Comparison of ENCODE assay signal across 36 cellular contexts in the genomic region with DNA sequence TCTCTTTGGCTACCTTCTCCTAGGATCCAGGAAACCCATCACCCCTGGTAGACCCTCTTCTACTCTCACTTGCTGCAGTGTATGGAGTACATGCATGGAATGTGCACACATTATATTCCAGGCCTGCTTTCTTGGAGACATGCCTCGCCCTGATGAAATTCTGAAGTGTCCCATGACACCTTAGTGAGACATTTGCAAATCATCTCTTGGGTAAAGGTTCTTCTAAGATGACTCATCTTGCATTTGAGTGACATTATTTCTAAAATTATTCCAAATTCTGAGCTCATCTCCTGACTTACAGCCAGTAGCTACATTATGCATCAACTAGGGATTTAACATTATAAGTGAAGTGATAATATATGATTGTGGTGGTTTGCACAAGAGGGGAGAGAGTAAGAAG. TPM values are rescaled to one million over a fixed set of nuclear protein-coding genes. Genes with fewer than 3 reads are reported as not detected.
DNase-seq lines count a peak whose midpoint lies in the region; ATAC-seq and TF ChIP-seq lines count a peak whose summit lies in the region.
"Had no signal": no experiment of that assay in that cellular context is flagged by ENCODE, and none has a peak within 500 bp of the region (broad histone marks: within the 10 kb centered on the region; RNA-seq: fewer than 3 reads in every experiment).

No MANE protein-coding gene starts in this region.

- DNase-seq in EH (ENCODE audit: low read depth) (peak; percentile 37), M059J (ENCODE audit: low read depth) (peak; percentile 14), chondrocyte (ENCODE audit: low spot score) (no peak), osteoblast (ENCODE audit: insufficient read length, low spot score, missing footprints) (peak; percentile 85), GM10266 (ENCODE audit: extremely low spot score) (no peak)
- no peak for DNase-seq in effector memory CD8-positive, alpha-beta T cell
- DNase-seq in NK-92 treated with Interleukin-12 subunit alpha and Interleukin-12 subunit beta, amount 100 ng/mL, for 24 hours (lab: John Stamatoyannopoulos, UW): no peak
- no peak for DNase-seq in stimulated activated CD4-positive, alpha-beta T cell treated with anti-CD3 and anti-CD28 coated beads, Interleukin-4, amount 100 ng/mL, for 24 hours
- DNase-seq: activated CD4-positive, alpha-beta memory T cell treated with anti-CD3 and anti-CD28 coated beads, Interleukin-2, amount 10 ng/mL, durations not matched to agents 7 days and 5 days; activated CD4-positive, CD25-positive, alpha-beta regulatory T cell treated with anti-CD3 and anti-CD28 coated beads, Interleukin-2, amount 50 U/mL, for 72 hours; activated CD8-positive, alpha-beta memory T cell treated with anti-CD3 and anti-CD28 coated beads, Interleukin-2, amount 50 U/mL, for 48 hours; activated naive CD4-positive, alpha-beta T cell treated with anti-CD3 and anti-CD28 coated beads for 36 hours; DMS153; effector memory CD4-positive, alpha-beta T cell; erythroblast; foreskin melanocyte; heart right ventricle; KBM-7; kidney glomerular epithelial cell; MM.1S; naive thymus-derived CD8-positive, alpha-beta T cell; NCI-H1417; NCI-H2081 treated with DMSO at 0.1 percent for 48 hours; NCI-H2227 treated with DMSO at 0.1 percent for 48 hours; NCI-H526 treated with DMSO at 0.1 percent for 48 hours; SHP77 treated with DMSO at 0.1 percent for 48 hours; stimulated activated CD4-positive, alpha-beta T cell treated with anti-CD3 and anti-CD28 coated beads, Interleukin-4, amount 100 ng/mL, for 4 hours; T-helper 2 cell had no signal

- H3K27me3 ChIP-seq in osteoblast (ENCODE audit: insufficient read depth, low read length): peaks cover 7% of the 10 kb centered on the region
- H3K27me3 ChIP-seq: BLaER1 treated with 17β-estradiol and CSF1 and Interleukin-3, amounts not matched to agents 10 nM and 100 nM; breast epithelium; tibial nerve had no signal

- TF ChIP-seq CTCF in chondrocyte (IDR thresholded peaks at IDR 0.05) (no peak), osteoblast (IDR thresholded peaks at IDR 0.05; ENCODE audit: extremely low read depth, low read depth, low read length) (no peak), GM10266 (IDR thresholded peaks at IDR 0.05; ENCODE audit: control insufficient read depth, insufficient read depth, low read depth, missing control alignments) (no peak)

- H3K9me3 Mint-ChIP-seq in chondrocyte (ENCODE audit: low read depth): peaks cover 18% of the 10 kb centered on the region
- H3K9me3 Mint-ChIP-seq in effector memory CD8-positive, alpha-beta T cell: peaks cover 5 to 6% of the 10 kb centered on the region in 2 donors

- no peak overlapping the region for H3K4me2 ChIP-seq in osteoblast (ENCODE audit: insufficient read depth, low read length)
- H3K4me2 ChIP-seq: BLaER1 treated with 17β-estradiol and CSF1 and Interleukin-3, amounts not matched to agents 10 nM and 100 nM had no signal

- H2AFZ ChIP-seq in osteoblast (ENCODE audit: low read length): no peak overlapping the region

- H3K27ac ChIP-seq in osteoblast (ENCODE audit: low read depth, low read length): no peak overlapping the region
- H3K27ac ChIP-seq: BLaER1 treated with 17β-estradiol and CSF1 and Interleukin-3, amounts not matched to agents 10 nM and 100 nM; breast epithelium; coronary artery; heart right ventricle; prostate gland; tibial nerve had no signal

- H3K4me1 ChIP-seq in osteoblast (ENCODE audit: insufficient read depth, low read length): peaks cover 4% of the 10 kb centered on the region
- H3K4me1 ChIP-seq: BLaER1 treated with 17β-estradiol and CSF1 and Interleukin-3, amounts not matched to agents 10 nM and 100 nM; breast epithelium; heart right ventricle; prostate gland; tibial nerve had no signal

- peaks cover 11% of the 10 kb centered on the region for H3K27me3 Mint-ChIP-seq in chondrocyte (ENCODE audit: low read depth)
- peaks cover 62 to 66% of the 10 kb centered on the region in 2 donors for H3K27me3 Mint-ChIP-seq in effector memory CD8-positive, alpha-beta T cell

- no peaks in the 10 kb centered on the region for H3K79me2 ChIP-seq in osteoblast (ENCODE audit: insufficient read depth, low read length)

- peaks cover 3% of the 10 kb centered on the region for H3K36me3 Mint-ChIP-seq in chondrocyte (ENCODE audit: low read depth)
- H3K36me3 Mint-ChIP-seq in effector memory CD8-positive, alpha-beta T cell (ENCODE audit: insufficient read depth): no peaks in the 10 kb centered on the region

- peak overlapping the region; percentile 52 for H3K27ac Mint-ChIP-seq in chondrocyte (ENCODE audit: unreplicated experiment)
- no peak overlapping the region for H3K27ac Mint-ChIP-seq in effector memory CD8-positive, alpha-beta T cell
- H3K27ac Mint-ChIP-seq: activated CD4-positive, alpha-beta memory T cell treated with anti-CD3 and anti-CD28 coated beads, Interleukin-2, amount 10 ng/mL, durations not matched to agents 7 days and 5 days; activated naive CD4-positive, alpha-beta T cell treated with anti-CD3 and anti-CD28 coated beads for 36 hours; naive thymus-derived CD8-positive, alpha-beta T cell had no signal

- H3K4me3 ChIP-seq in osteoblast (ENCODE audit: insufficient read depth, low read length): no peak overlapping the region
- H3K4me3 ChIP-seq: BLaER1 treated with 17β-estradiol and CSF1 and Interleukin-3, amounts not matched to agents 10 nM and 100 nM; breast epithelium; coronary artery; heart right ventricle; lung; prostate gland; tibial nerve had no signal

- H3K4me3 Mint-ChIP-seq in chondrocyte (ENCODE audit: unreplicated experiment): no peak overlapping the region
- H3K4me3 Mint-ChIP-seq in effector memory CD8-positive, alpha-beta T cell: no peak overlapping the region
- H3K4me3 Mint-ChIP-seq: activated CD4-positive, alpha-beta memory T cell treated with anti-CD3 and anti-CD28 coated beads, Interleukin-2, amount 10 ng/mL, durations not matched to agents 7 days and 5 days; activated naive CD4-positive, alpha-beta T cell treated with anti-CD3 and anti-CD28 coated beads for 36 hours; naive thymus-derived CD8-positive, alpha-beta T cell had no signal

- peaks cover 26% of the 10 kb centered on the region for H3K4me1 Mint-ChIP-seq in chondrocyte (ENCODE audit: low read depth)
- no peaks in the 10 kb centered on the region for H3K4me1 Mint-ChIP-seq in effector memory CD8-positive, alpha-beta T cell (ENCODE audit: low read depth in 2 of 2)
- H3K4me1 Mint-ChIP-seq: activated CD4-positive, alpha-beta memory T cell treated with anti-CD3 and anti-CD28 coated beads, Interleukin-2, amount 10 ng/mL, durations not matched to agents 7 days and 5 days had no signal

- no peaks in the 10 kb centered on the region for H3K36me3 ChIP-seq in osteoblast (ENCODE audit: insufficient read depth, low read length)
- H3K36me3 ChIP-seq: BLaER1 treated with 17β-estradiol and CSF1 and Interleukin-3, amounts not matched to agents 10 nM and 100 nM; breast epithelium; heart right ventricle; prostate gland; tibial nerve had no signal

- no peaks in the 10 kb centered on the region for H4K20me1 ChIP-seq in osteoblast (ENCODE audit: insufficient read depth, low read length)
- H4K20me1 ChIP-seq: BLaER1 treated with 17β-estradiol and CSF1 and Interleukin-3, amounts not matched to agents 10 nM and 100 nM had no signal

- ATAC-seq in effector memory CD8-positive, alpha-beta T cell (replicated peaks): no peak
- ATAC-seq: heart right ventricle; naive thymus-derived CD8-positive, alpha-beta T cell; sciatic nerve had no signal

- H3K9me3 ChIP-seq in osteoblast (ENCODE audit: low read depth, low read length): no peaks in the 10 kb centered on the region
- H3K9me3 ChIP-seq: prostate gland had no signal

RNA-seq across cellular contexts. Expression of a gene that starts 49.8 kb away (rescaled TPM):
- total RNA-seq in M059J (2014; rRNA removed; shearing (Covaris generic)): not detected in 2 replicates
- total RNA-seq in chondrocyte (not detected in 3 replicates), osteoblast (not detected in 2 replicates)
- total RNA-seq: activated CD4-positive, alpha-beta memory T cell treated with anti-CD3 and anti-CD28 coated beads, Interleukin-2, amount 10 ng/mL, durations not matched to agents 7 days and 5 days; activated naive CD4-positive, alpha-beta T cell treated with anti-CD3 and anti-CD28 coated beads for 36 hours; breast epithelium; lung; mononuclear cell; naive thymus-derived CD8-positive, alpha-beta T cell; tibial nerve had no signal

Comparison
In these comparisons a context has a peak if more than half of its experiments do, and no peak if none do; other contexts are left out.
1. DNase-seq: peak in EH (single experiment), M059J (single experiment) and osteoblast (single experiment); none in chondrocyte (single experiment), effector memory CD8-positive, alpha-beta T cell (0 of 3), GM10266 (single experiment), NK-92 treated with Interleukin-12 subunit alpha and Interleukin-12 subunit beta, amount 100 ng/mL, for 24 hours (single experiment) and stimulated activated CD4-positive, alpha-beta T cell treated with anti-CD3 and anti-CD28 coated beads, Interleukin-4, amount 100 ng/mL, for 24 hours (single experiment).